Comparison of ENCODE assay signal across 14 cellular contexts in the genomic region with DNA sequence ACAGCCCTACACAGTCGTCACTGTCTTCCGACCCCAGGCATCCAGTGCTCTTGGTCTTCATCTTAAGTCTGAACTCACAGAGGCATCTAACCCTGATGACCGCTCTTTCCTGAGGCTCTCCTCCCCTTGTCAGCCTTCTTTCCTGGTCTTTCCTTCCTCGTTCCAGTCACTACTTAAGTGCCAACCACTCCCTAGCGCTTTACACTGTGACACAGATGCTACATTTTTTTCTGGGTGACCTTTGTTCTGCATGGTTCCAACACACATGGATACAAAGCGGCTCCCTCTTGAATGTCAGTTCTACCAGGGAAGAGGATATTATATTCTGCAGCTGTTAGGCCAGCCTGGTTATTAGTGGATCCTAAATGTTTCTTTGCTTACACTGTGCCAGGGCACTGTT. TPM values are rescaled to one million over a fixed set of nuclear protein-coding genes. Genes with fewer than 3 reads are reported as not detected.
DNase-seq lines count a peak whose midpoint lies in the region; ATAC-seq, FAIRE-seq and TF ChIP-seq lines count a peak whose summit lies in the region.
"Had no signal": no experiment of that assay in that cellular context is flagged by ENCODE, and none has a peak within 500 bp of the region (broad histone marks: within the 10 kb centered on the region; RNA-seq: fewer than 3 reads in every experiment).

No MANE protein-coding gene starts in this region.

- no peak overlapping the region for H3K4me3 ChIP-seq in gastrocnemius medialis
- H3K4me3 ChIP-seq: prostate gland had no signal

- no peak for TF ChIP-seq POLR2A in gastrocnemius medialis (IDR thresholded peaks at IDR 0.05)

- no peaks in the 10 kb centered on the region for H3K27me3 ChIP-seq in gastrocnemius medialis

- H3K27ac Mint-ChIP-seq in activated naive CD8-positive, alpha-beta T cell treated with anti-CD3 and anti-CD28 coated beads for 36 hours, result peak overlapping the region; percentile 10
- H3K27ac Mint-ChIP-seq in activated CD8-positive, alpha-beta memory T cell treated with anti-CD3 and anti-CD28 coated beads, Interleukin-2, amount 10 ng/mL, durations not matched to agents 7 days and 5 days, result no peak overlapping the region

- TF ChIP-seq CTCF in gastrocnemius medialis (IDR thresholded peaks at IDR 0.05 in 4 of 5, conservative IDR thresholded peaks at IDR 0.05 in 1 of 5), result no peak

- intact Hi-C loops in left colon (cut with DNase I, micrococcal nuclease), result no loop called here
- intact Hi-C loops in gastrocnemius medialis (cut with DNase I; ENCODE audit: low total_unique reads), result no loop called here

- peaks cover 64 to 77% of the 10 kb centered on the region in 2 donors for H3K4me1 ChIP-seq in gastrocnemius medialis
- H3K4me1 ChIP-seq: prostate gland had no signal

- H3K4me3 Mint-ChIP-seq in activated naive CD8-positive, alpha-beta T cell treated with anti-CD3 and anti-CD28 coated beads for 36 hours, result no peak overlapping the region
- H3K4me3 Mint-ChIP-seq in activated CD8-positive, alpha-beta memory T cell treated with anti-CD3 and anti-CD28 coated beads, Interleukin-2, amount 10 ng/mL, durations not matched to agents 7 days and 5 days, result no peak overlapping the region
- H3K4me3 Mint-ChIP-seq: activated T-cell treated with anti-CD3 and anti-CD28 coated beads, Interleukin-2, amount 50 U/mL, for 24 hours had no signal

- in situ Hi-C loops in gastrocnemius medialis (cut with MboI; ENCODE audit: low sequenced_read_pairs in 4 of 4), result no loop called here

- CTCF ChIA-PET in activated CD8-positive, alpha-beta memory T cell treated with anti-CD3 and anti-CD28 coated beads, Interleukin-2, amount 10 ng/mL, durations not matched to agents 7 days and 5 days (lab: Charles Lee), result no interaction called here

- ATAC-seq in left colon, result peak; percentile 98
- peak in 1 of 2 donors; percentile 82 for ATAC-seq in gastrocnemius medialis
- ATAC-seq in activated CD8-positive, alpha-beta memory T cell treated with anti-CD3 and anti-CD28 coated beads, Interleukin-2, amount 10 ng/mL, durations not matched to agents 7 days and 5 days, result no peak

- peaks cover 0 to 64% of the 10 kb centered on the region in 2 donors for H3K36me3 ChIP-seq in gastrocnemius medialis

- FAIRE-seq in frontal cortex (lab: Jason Lieb, UNC), result no peak
- FAIRE-seq: D721Med had no signal

- H3K9me3 ChIP-seq in gastrocnemius medialis, result no peaks in the 10 kb centered on the region
- H3K9me3 ChIP-seq: prostate gland had no signal

- DNase-seq in NCI-H2196 (lab: John Stamatoyannopoulos, UW; ENCODE audit: unreplicated experiment) (peak; percentile 13), NCI-H2196 treated with DMSO at 0.1 percent for 48 hours (lab: John Stamatoyannopoulos, UW; ENCODE audit: unreplicated experiment) (no peak), left colon (peak in 1 of 2 donors; percentile 60), gastrocnemius medialis (no peak), frontal cortex (ENCODE audit: low spot score in 2 of 2) (no peak), NCI-H2107 (lab: John Stamatoyannopoulos, UW) (no peak)
- no peak for DNase-seq in activated naive CD8-positive, alpha-beta T cell treated with anti-CD3 and anti-CD28 coated beads for 36 hours
- DNase-seq in activated CD8-positive, alpha-beta memory T cell treated with anti-CD3 and anti-CD28 coated beads, Interleukin-2, amount 10 ng/mL, durations not matched to agents 7 days and 5 days, result no peak
- DNase-seq: 8988T; activated T-cell treated with anti-CD3 and anti-CD28 coated beads, Interleukin-2, amount 50 U/mL, for 24 hours; NCI-H510A; stimulated activated CD4-positive, alpha-beta T cell treated with anti-CD3 and anti-CD28 coated beads, Interleukin-4, amount 100 ng/mL, for 24 hours had no signal

- peaks cover 65% of the 10 kb centered on the region for H3K4me1 Mint-ChIP-seq in activated naive CD8-positive, alpha-beta T cell treated with anti-CD3 and anti-CD28 coated beads for 36 hours
- H3K4me1 Mint-ChIP-seq in activated CD8-positive, alpha-beta memory T cell treated with anti-CD3 and anti-CD28 coated beads, Interleukin-2, amount 10 ng/mL, durations not matched to agents 7 days and 5 days, result peaks cover 64% of the 10 kb centered on the region

- no peaks in the 10 kb centered on the region for H3K27me3 Mint-ChIP-seq in activated naive CD8-positive, alpha-beta T cell treated with anti-CD3 and anti-CD28 coated beads for 36 hours
- no peaks in the 10 kb centered on the region for H3K27me3 Mint-ChIP-seq in activated CD8-positive, alpha-beta memory T cell treated with anti-CD3 and anti-CD28 coated beads, Interleukin-2, amount 10 ng/mL, durations not matched to agents 7 days and 5 days
- H3K27me3 Mint-ChIP-seq: activated T-cell treated with anti-CD3 and anti-CD28 coated beads, Interleukin-2, amount 50 U/mL, for 24 hours had no signal

- peak overlapping the region; percentile 96 to 100 (median 98) for H3K27ac ChIP-seq in gastrocnemius medialis
- H3K27ac ChIP-seq: prostate gland had no signal

- H3K36me3 Mint-ChIP-seq in activated naive CD8-positive, alpha-beta T cell treated with anti-CD3 and anti-CD28 coated beads for 36 hours, result peaks cover 70% of the 10 kb centered on the region
- H3K36me3 Mint-ChIP-seq in activated CD8-positive, alpha-beta memory T cell treated with anti-CD3 and anti-CD28 coated beads, Interleukin-2, amount 10 ng/mL, durations not matched to agents 7 days and 5 days, result peaks cover 69% of the 10 kb centered on the region

- no peaks in the 10 kb centered on the region for H3K9me3 Mint-ChIP-seq in activated naive CD8-positive, alpha-beta T cell treated with anti-CD3 and anti-CD28 coated beads for 36 hours
- no peaks in the 10 kb centered on the region for H3K9me3 Mint-ChIP-seq in activated CD8-positive, alpha-beta memory T cell treated with anti-CD3 and anti-CD28 coated beads, Interleukin-2, amount 10 ng/mL, durations not matched to agents 7 days and 5 days (ENCODE audit: low read depth)
- H3K9me3 Mint-ChIP-seq: activated T-cell treated with anti-CD3 and anti-CD28 coated beads, Interleukin-2, amount 50 U/mL, for 24 hours had no signal

RNA-seq across cellular contexts. Expression of gene YWHAG, which starts 12.7 kb away (rescaled TPM):
- 100 to 1,000 TPM; 155 to 157 TPM for total RNA-seq in activated naive CD8-positive, alpha-beta T cell treated with anti-CD3 and anti-CD28 coated beads for 36 hours
- total RNA-seq in left colon (100 to 1,000 TPM in 1 of 2 donors, 10 to 100 TPM in 1; 83.3 to 106 TPM), gastrocnemius medialis (100 to 1,000 TPM; 119 to 262 (median 179) TPM), frontal cortex (404 TPM)
- 100 to 1,000 TPM in 1 of 2 experiments, 10 to 100 TPM in 1; 80.8 to 115 TPM for total RNA-seq in activated CD8-positive, alpha-beta memory T cell treated with anti-CD3 and anti-CD28 coated beads, Interleukin-2, amount 10 ng/mL, durations not matched to agents 7 days and 5 days

RNA-seq across cellular contexts. Expression of gene HSPB1, which starts 43.6 kb away (rescaled TPM):
- 100 to 1,000 TPM in 1 of 2 experiments, 10 to 100 TPM in 1; 96.7 to 102 TPM for total RNA-seq in activated naive CD8-positive, alpha-beta T cell treated with anti-CD3 and anti-CD28 coated beads for 36 hours
- 100 to 1,000 TPM; 327 to 513 TPM for total RNA-seq in left colon
- 1,000 to 10,000 TPM; 1,878 to 2,898 (median 2,185) TPM for total RNA-seq in gastrocnemius medialis
- total RNA-seq in activated CD8-positive, alpha-beta memory T cell treated with anti-CD3 and anti-CD28 coated beads, Interleukin-2, amount 10 ng/mL, durations not matched to agents 7 days and 5 days, result 10 to 100 TPM; 36.5 to 62.9 TPM
- total RNA-seq in frontal cortex, result 2.4 TPM

Comparison
In these comparisons a context has a peak if more than half of its experiments do, and no peak if none do; other contexts are left out.
1. RNA of gene HSPB1, which starts 43.6 kb away (total RNA-seq): 1,878 to 2,898 TPM in gastrocnemius medialis, 327 to 513 TPM in left colon, 96.7 to 102 TPM in activated naive CD8-positive, alpha-beta T cell treated with anti-CD3 and anti-CD28 coated beads for 36 hours and 36.5 to 62.9 TPM in activated CD8-positive, alpha-beta memory T cell treated with anti-CD3 and anti-CD28 coated beads, Interleukin-2, amount 10 ng/mL, durations not matched to agents 7 days and 5 days; 2.4 TPM in frontal cortex (single experiment); every median in the first group is over 10 times any median in the second.